ENCODE assay signal across 1 cellular context in genomic region chr3:57555738-57556458, GRCh38.
TF ChIP-seq lines count a peak whose summit lies in the region.

Gene PDE12, plus strand, starts transcription at chr3:57556274. Its CDS starts 106 bp downstream, at chr3:57556380.

TF ChIP-seq in WTC11, 78 proteins besides CTCF, POLR2A, EP300 and RAD21 (continued from another document):
- TF ChIP-seq ZNF281 (CRISPR knock-in tag; IDR thresholded peaks at IDR 0.05) (0 out of 2 replicates have a peak, but pooled peaks have one; percentile 67), AFF4 (CRISPR knock-in tag; IDR thresholded peaks at IDR 0.05; ENCODE audit: borderline replicate concordance) (no peak), E2F1 (CRISPR knock-in tag; IDR thresholded peaks at IDR 0.05) (peak; percentile 81), IRF1 (CRISPR knock-in tag; IDR thresholded peaks at IDR 0.05) (peak; percentile 90; the same call in 1 of the 2 replicates), NR2C2 (CRISPR knock-in tag; IDR thresholded peaks at IDR 0.05) (peak; percentile 34; the same call in 1 of the 2 replicates), CREB1 (CRISPR knock-in tag; IDR thresholded peaks at IDR 0.05) (peak; percentile 63; the same call in 1 of the 2 replicates), SP1 (CRISPR knock-in tag; conservative IDR thresholded peaks at IDR 0.05) (peak; percentile 76), SMAD3 (CRISPR knock-in tag; IDR thresholded peaks at IDR 0.05; ENCODE audit: borderline replicate concordance) (peak; percentile 41; the same call in 1 of the 2 replicates), TCF7 (CRISPR knock-in tag; IDR thresholded peaks at IDR 0.05; ENCODE audit: low read depth) (no peak), KAT7 (CRISPR knock-in tag; IDR thresholded peaks at IDR 0.05; ENCODE audit: borderline replicate concordance) (0 out of 2 replicates have a peak, but pooled peaks have one; percentile 14), MAX (CRISPR knock-in tag; IDR thresholded peaks at IDR 0.05) (peak; percentile 95), ZNF219 (CRISPR knock-in tag; IDR thresholded peaks at IDR 0.05; ENCODE audit: borderline replicate concordance) (0 out of 2 replicates have a peak, but pooled peaks have one; percentile 62), PRDM15 (CRISPR knock-in tag; IDR thresholded peaks at IDR 0.05) (peak; percentile 26; the same call in 1 of the 2 replicates), ETV6 (CRISPR knock-in tag; IDR thresholded peaks at IDR 0.05) (peak; percentile 94), IRF2 (CRISPR knock-in tag; IDR thresholded peaks at IDR 0.05; ENCODE audit: borderline replicate concordance, low read depth) (peak; percentile 65; the same call in 1 of the 2 replicates), ERG (CRISPR knock-in tag; IDR thresholded peaks at IDR 0.05) (no peak), ZBTB43 (CRISPR knock-in tag; IDR thresholded peaks at IDR 0.05) (0 out of 2 replicates have a peak, but pooled peaks have one; percentile 25), TEAD1 (CRISPR knock-in tag; IDR thresholded peaks at IDR 0.05) (peak; percentile 90), USF2 (CRISPR knock-in tag; IDR thresholded peaks at IDR 0.05) (peak; percentile 93), RORB (CRISPR knock-in tag; IDR thresholded peaks at IDR 0.05) (no peak), TP53 (CRISPR knock-in tag; IDR thresholded peaks at IDR 0.05) (0 out of 2 replicates have a peak, but pooled peaks have one; percentile 56), NR3C1 (CRISPR knock-in tag; conservative IDR thresholded peaks at IDR 0.05; ENCODE audit: low read depth) (no peak), USF1 (CRISPR knock-in tag; IDR thresholded peaks at IDR 0.05) (peak; percentile 93), EMX1 (CRISPR knock-in tag; IDR thresholded peaks at IDR 0.05) (no peak), FOXK1 (CRISPR knock-in tag; IDR thresholded peaks at IDR 0.05) (peak; percentile 77), GABPB1 (CRISPR knock-in tag; IDR thresholded peaks at IDR 0.05) (peak; percentile 2; the same call in 1 of the 2 replicates)
